Comparison of ENCODE assay signal across 1 cellular context in genomic region chr18:58866261-58867232, GRCh38.
TF ChIP-seq lines count a peak whose summit lies in the region.

No MANE protein-coding gene starts in this region.

TF ChIP-seq in A549, 52 proteins besides CTCF, POLR2A, EP300 and RAD21:
- TF ChIP-seq ZFP36 (IDR thresholded peaks at IDR 0.05; ENCODE audit: borderline replicate concordance, partially characterized antibody): no peak
- no peak for TF ChIP-seq SREBF2 (IDR thresholded peaks at IDR 0.05)
- TF ChIP-seq MAFK (IDR thresholded peaks at IDR 0.05; ENCODE audit: partially characterized antibody): no peak
- no peak for TF ChIP-seq GATA3 (IDR thresholded peaks at IDR 0.05; ENCODE audit: borderline replicate concordance)
- no peak for TF ChIP-seq FOSL2 (IDR thresholded peaks at IDR 0.05)
- no peak for TF ChIP-seq FOSL2 (CRISPR knock-in tag; IDR thresholded peaks at IDR 0.05)
- no peak for TF ChIP-seq JUNB (IDR thresholded peaks at IDR 0.05)
- no peak for TF ChIP-seq FOSB (CRISPR knock-in tag; IDR thresholded peaks at IDR 0.05)
- no peak for TF ChIP-seq ESRRA (IDR thresholded peaks at IDR 0.05; ENCODE audit: borderline replicate concordance, low read length)
